Comparison of ENCODE assay signal across 8 cellular contexts in genomic region chr2:112726487-112727190, GRCh38. TPM values are rescaled to one million over a fixed set of nuclear protein-coding genes. Genes with fewer than 3 reads are reported as not detected.
DNase-seq lines count a peak whose midpoint lies in the region; ATAC-seq, FAIRE-seq and TF ChIP-seq lines count a peak whose summit lies in the region.

No MANE protein-coding gene starts in this region.

- H3K4me1 ChIP-seq in psoas muscle: no peaks in the 10 kb centered on the region

- H3K27ac ChIP-seq in SU-DHL-6 (ENCODE audit: low read depth, low read length): no peak overlapping the region
- no peak overlapping the region for H3K27ac ChIP-seq in psoas muscle

- no peaks in the 10 kb centered on the region for H4K20me1 ChIP-seq in SU-DHL-6 (ENCODE audit: low read depth, low read length)

- H3K36me3 ChIP-seq in SU-DHL-6 (ENCODE audit: low read length): no peaks in the 10 kb centered on the region
- no peaks in the 10 kb centered on the region for H3K36me3 ChIP-seq in psoas muscle (ENCODE audit: insufficient read depth in 1 of 2, low read depth in 1 of 2)

- H3K36me3 Mint-ChIP-seq in activated naive CD8-positive, alpha-beta T cell treated with anti-CD3 and anti-CD28 coated beads for 36 hours: no peaks in the 10 kb centered on the region

- H3K4me3 ChIP-seq in SU-DHL-6 (ENCODE audit: insufficient read depth, low read length, poor library complexity, severe bottlenecking): no peak overlapping the region
- no peak overlapping the region for H3K4me3 ChIP-seq in psoas muscle

- H2AFZ ChIP-seq in SU-DHL-6 (ENCODE audit: low read depth, low read length, severe bottlenecking): peak overlapping the region; percentile 42

- TF ChIP-seq POLR2A in GM12891 (IDR thresholded peaks at IDR 0.05; ENCODE audit: low read depth, low read length): no peak

- 26 to 33% (median 28%) methylated on average over 18 to 19 of the region's 19 CpGs for WGBS in psoas muscle, 3 donors

- ATAC-seq in HG02798 (IDR thresholded peaks at IDR 0.05; ENCODE audit: poor library complexity, unreplicated experiment) (peak; percentile 86), psoas muscle (peak; percentile 91 to 99 (median 92)), HG03521 (IDR thresholded peaks at IDR 0.05; ENCODE audit: unreplicated experiment) (no peak)

- H3K9me3 ChIP-seq in SU-DHL-6 (ENCODE audit: insufficient read depth, low read length): no peaks in the 10 kb centered on the region
- H3K9me3 ChIP-seq in psoas muscle: no peaks in the 10 kb centered on the region

- no peak overlapping the region for H3K4me3 Mint-ChIP-seq in activated naive CD8-positive, alpha-beta T cell treated with anti-CD3 and anti-CD28 coated beads for 36 hours

- H3F3A ChIP-seq in SU-DHL-6 (ENCODE audit: insufficient read depth): no peaks in the 10 kb centered on the region

- no peaks in the 10 kb centered on the region for H3K9me2 ChIP-seq in SU-DHL-6 (replicated peaks; ENCODE audit: insufficient read depth, low read length)

- no peak overlapping the region for H3K9ac ChIP-seq in SU-DHL-6 (ENCODE audit: low read length)

- H3K27me3 ChIP-seq in SU-DHL-6 (ENCODE audit: low read length): no peaks in the 10 kb centered on the region
- H3K27me3 ChIP-seq in psoas muscle (ENCODE audit: insufficient read depth in 3 of 3, low read length in 2 of 3): no peaks in the 10 kb centered on the region

- peak; percentile 99 for FAIRE-seq in GM12891 (lab: Jason Lieb, UNC)

- DNase-seq in GM12891 (ENCODE audit: insufficient read length, low spot score): peak; percentile 93
- DNase-seq in NCI-H1417 treated with DMSO at 0.1 percent for 48 hours (lab: John Stamatoyannopoulos, UW): peak; percentile 33
- DNase-seq in activated naive CD8-positive, alpha-beta T cell treated with anti-CD3 and anti-CD28 coated beads for 36 hours: peak; percentile 86
- DNase-seq in cardiac septum (ENCODE audit: low spot score): peak; percentile 95
- DNase-seq in psoas muscle: peak; percentile 89 to 92

- peaks cover 5% of the 10 kb centered on the region for H3K4me1 Mint-ChIP-seq in activated naive CD8-positive, alpha-beta T cell treated with anti-CD3 and anti-CD28 coated beads for 36 hours

- intact Hi-C loops in cardiac septum (cut with DNase I): loop anchor here (1.0 kb wide), 2 partner anchors 100 to 126 kb away; no protein-coding TSS in a partner anchor
- intact Hi-C loops in psoas muscle (cut with DNase I): loop anchor here (1.0 to 5.0 kb wide), 3 partner anchors 100 to 126 kb away; no protein-coding TSS in a partner anchor

- no peak overlapping the region for H3K27ac Mint-ChIP-seq in activated naive CD8-positive, alpha-beta T cell treated with anti-CD3 and anti-CD28 coated beads for 36 hours

- no peaks in the 10 kb centered on the region for H3K9me3 Mint-ChIP-seq in activated naive CD8-positive, alpha-beta T cell treated with anti-CD3 and anti-CD28 coated beads for 36 hours

- TF ChIP-seq CTCF in SU-DHL-6 (IDR thresholded peaks at IDR 0.05; ENCODE audit: insufficient read depth, low read length, poor library complexity, severe bottlenecking) (peak; percentile 94), psoas muscle (IDR thresholded peaks at IDR 0.05) (peak; percentile 92)

- H3K79me2 ChIP-seq in SU-DHL-6 (ENCODE audit: insufficient read depth, low read length): no peaks in the 10 kb centered on the region

- H3K4me2 ChIP-seq in SU-DHL-6 (ENCODE audit: low read depth, low read length, poor library complexity, severe bottlenecking): no peak overlapping the region

- H3K27me3 Mint-ChIP-seq in activated naive CD8-positive, alpha-beta T cell treated with anti-CD3 and anti-CD28 coated beads for 36 hours: peaks cover 6% of the 10 kb centered on the region

TF ChIP-seq in GM12891, 5 proteins besides CTCF, POLR2A, EP300 and RAD21:
- TF ChIP-seq POLR2AphosphoS5 (IDR thresholded peaks at IDR 0.05; ENCODE audit: low read depth, low read length): no peak
- peak; percentile 90 for TF ChIP-seq SPI1 (IDR thresholded peaks at IDR 0.05; ENCODE audit: low read depth, low read length)
- TF ChIP-seq POU2F2 (IDR thresholded peaks at IDR 0.05; ENCODE audit: low read depth, low read length): 0 out of 2 replicates have a peak, but pooled peaks have one; percentile 17
- peak; percentile 12 for TF ChIP-seq PAX5 (IDR thresholded peaks at IDR 0.05; ENCODE audit: insufficient read depth, low read length, severe bottlenecking)

RNA-seq across cellular contexts. Expression of gene NT5DC4, which starts 5.8 kb away (rescaled TPM):
- polyA plus RNA-seq in GM12891 (2012; ENCODE audit: low read depth, missing spikeins): 2.1 TPM
- not detected for total RNA-seq in activated naive CD8-positive, alpha-beta T cell treated with anti-CD3 and anti-CD28 coated beads for 36 hours
- total RNA-seq in cardiac septum (not detected), psoas muscle (not detected)
- polyA plus RNA-seq in psoas muscle: not detected

RNA-seq across cellular contexts. Expression of gene CKAP2L, which starts 37.8 kb away (rescaled TPM):
- polyA plus RNA-seq in GM12891 (2012; ENCODE audit: low read depth, missing spikeins): 6.7 TPM
- total RNA-seq in activated naive CD8-positive, alpha-beta T cell treated with anti-CD3 and anti-CD28 coated beads for 36 hours: 10 to 100 TPM; 24.3 to 25.8 TPM
- total RNA-seq in cardiac septum (0.30 TPM), psoas muscle (under 1 TPM in 2 of 4 donors, not detected in 2; 0.05 to 0.19 TPM)
- under 1 TPM in 2 of 3 donors, not detected in 1; 0.05 to 0.13 TPM for polyA plus RNA-seq in psoas muscle

RNA-seq across cellular contexts. Expression of gene IL1A, which starts 57.7 kb away (rescaled TPM):
- 1.1 TPM for polyA plus RNA-seq in GM12891 (2012; ENCODE audit: low read depth, missing spikeins)
- total RNA-seq in activated naive CD8-positive, alpha-beta T cell treated with anti-CD3 and anti-CD28 coated beads for 36 hours: under 1 TPM; 0.16 to 0.20 TPM
- total RNA-seq in cardiac septum (not detected), psoas muscle (under 1 TPM in 1 of 4 donors, not detected in 3; 0.12 TPM)
- polyA plus RNA-seq in psoas muscle: under 1 TPM in 1 of 3 donors, not detected in 2; 0.08 TPM

Comparison
In these comparisons a context has a peak if more than half of its experiments do, and no peak if none do; other contexts are left out.
1. DNase-seq: peak in every context shown above with its lines; median percentile 95 in cardiac septum; 93 in GM12891; 90 in psoas muscle; 86 in activated naive CD8-positive, alpha-beta T cell treated with anti-CD3 and anti-CD28 coated beads for 36 hours; 33 in NCI-H1417 treated with DMSO at 0.1 percent for 48 hours.
2. RNA of gene CKAP2L, which starts 37.8 kb away (total RNA-seq): 24.3 to 25.8 TPM in activated naive CD8-positive, alpha-beta T cell treated with anti-CD3 and anti-CD28 coated beads for 36 hours; 0.30 TPM in cardiac septum (single experiment) and 0.05 to 0.19 TPM in psoas muscle; every median in the first group is over 10 times any median in the second.